Comparison of ENCODE assay signal across 8 cellular contexts in the genomic region with DNA sequence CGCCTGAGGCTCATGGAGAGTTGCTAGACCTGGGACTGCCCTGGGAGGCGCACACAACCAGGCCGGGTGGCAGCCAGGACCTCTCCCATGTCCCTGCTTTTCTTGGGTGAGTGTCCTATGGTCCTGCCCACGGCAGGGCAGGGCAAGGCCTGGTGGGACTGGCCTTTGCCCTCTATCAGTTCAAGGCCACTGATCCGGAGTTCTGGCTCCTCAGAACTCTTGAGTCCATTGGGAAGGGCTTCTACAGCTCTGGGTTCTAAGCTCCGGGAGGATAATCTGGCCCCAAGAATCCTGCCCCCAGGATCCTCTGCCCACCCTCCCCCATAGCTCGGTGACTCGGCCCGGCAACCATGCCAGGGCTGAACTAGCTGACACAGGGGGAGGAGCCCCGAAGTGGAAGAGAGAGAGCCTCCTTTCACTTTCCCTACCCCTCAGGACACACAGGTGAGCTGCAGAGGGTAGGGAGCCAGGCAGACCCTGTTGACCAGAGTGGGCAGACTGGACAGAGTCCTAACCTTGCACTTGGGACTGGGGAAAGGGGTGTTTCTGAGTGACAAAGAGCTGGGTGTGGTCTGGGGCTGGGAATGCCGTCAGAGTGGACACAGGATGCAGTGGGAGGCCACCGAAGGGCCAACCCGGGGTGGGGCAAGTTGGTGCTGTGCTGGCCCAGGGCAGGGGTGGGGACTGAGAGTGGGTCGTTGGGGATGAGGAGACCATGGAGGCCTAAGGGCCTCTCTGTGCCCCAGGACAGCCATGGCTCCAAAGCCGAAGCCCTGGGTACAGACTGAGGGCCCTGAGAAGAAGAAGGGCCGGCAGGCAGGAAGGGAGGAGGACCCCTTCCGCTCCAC. TPM values are rescaled to one million over a fixed set of nuclear protein-coding genes. Genes with fewer than 3 reads are reported as not detected.
DNase-seq lines count a peak whose midpoint lies in the region; ATAC-seq and TF ChIP-seq lines count a peak whose summit lies in the region.

No MANE protein-coding gene starts in this region.

- H3K27ac ChIP-seq in HCT116 (ENCODE audit: low read depth, low read length) = peak overlapping the region; percentile 96
- H3K27ac ChIP-seq in RWPE1 = peak overlapping the region; percentile 91
- peak overlapping the region; percentile 97 to 99 (median 98) for H3K27ac ChIP-seq in adrenal gland
- no peak overlapping the region for H3K27ac ChIP-seq in iPS DF 6.9 (ENCODE audit: low read length)
- peak overlapping the region; percentile 82 to 94 (median 90) for H3K27ac ChIP-seq in spleen

- TF ChIP-seq CTCF in Caco-2 (IDR thresholded peaks at IDR 0.05; ENCODE audit: insufficient read depth in 1 of 2, low read depth in 1 of 2, low read length in 1 of 2, severe bottlenecking in 1 of 2, unreplicated experiment in 1 of 2) (no peak), HCT116 (IDR thresholded peaks at IDR 0.05 in 2 of 3, conservative IDR thresholded peaks at IDR 0.05 in 1 of 3; ENCODE audit: borderline replicate concordance in 1 of 3, insufficient read depth in 1 of 3, low read depth in 2 of 3, low read length in 2 of 3) (no peak), RWPE1 (conservative IDR thresholded peaks at IDR 0.05; ENCODE audit: low read depth) (no peak), adrenal gland (IDR thresholded peaks at IDR 0.05) (no peak), spleen (IDR thresholded peaks at IDR 0.05 in 8 of 11, conservative IDR thresholded peaks at IDR 0.05 in 3 of 11) (no peak)

- TF ChIP-seq POLR2A in HCT116 (IDR thresholded peaks at IDR 0.05; ENCODE audit: borderline replicate concordance, extremely low read depth, insufficient read depth, insufficient read length) = peak; percentile 43
- peak in 1 of 2 donors; percentile 38 for TF ChIP-seq POLR2A in adrenal gland (IDR thresholded peaks at IDR 0.05)
- TF ChIP-seq POLR2A in spleen (IDR thresholded peaks at IDR 0.05) = no peak

- peak overlapping the region; percentile 6 for H3K27ac Mint-ChIP-seq in Caco-2 (ENCODE audit: unreplicated experiment)

- H3K4me3 ChIP-seq in Caco-2 (ENCODE audit: low read depth, low read length) (peak overlapping the region; percentile 26), HCT116 (replicated peaks in 1 of 2; ENCODE audit: low read depth in 1 of 2, low read length in 2 of 2) (peak overlapping the region; percentile 82 to 89), adrenal gland (peak overlapping the region in 2 of 4 donors; percentile 53 to 54), iPS DF 6.9 (ENCODE audit: low read length) (peak overlapping the region; percentile 7; the same call in 1 of the 2 replicates), spleen (peak overlapping the region; percentile 33 to 94 (median 79))

- 0 out of 2 replicates have a peak, but pooled peaks cover 4% of the 10 kb centered on the region for H4K20me1 ChIP-seq in HCT116 (ENCODE audit: insufficient read depth)

- DNase-seq in Caco-2 (peak; percentile 7 to 39), HCT116 (ENCODE audit: low read depth, low spot score) (peak; percentile 26), RWPE1 (ENCODE audit: low spot score) (peak; percentile 80), adrenal gland (peak; percentile 78 to 87 (median 85)), iPS DF 6.9 (ENCODE audit: low read depth, low spot score) (no peak), spleen (peak; percentile 89), NCI-H2107 treated with DMSO at 0.1 percent for 48 hours (lab: John Stamatoyannopoulos, UW; ENCODE audit: unreplicated experiment) (no peak), NK-92 (lab: John Stamatoyannopoulos, UW; ENCODE audit: unreplicated experiment) (no peak)

- 19 to 60% (median 30%) methylated on average over 3 to 17 of the region's 17 CpGs for WGBS in adrenal gland, 4 donors
- no CpG with 5 or more reads among the region's 17 CpGs for WGBS in iPS DF 6.9 (ENCODE audit: insufficient coverage, insufficient read length)
- 40 to 58% (median 46%) methylated on average over 14 to 17 of the region's 17 CpGs for WGBS in spleen, 5 donors

- intact Hi-C loops in Caco-2 (cut with micrococcal nuclease; ENCODE audit: unreplicated experiment) = loop anchor here (1.0 to 2.0 kb wide), 5 partner anchors 24 to 201 kb away; a partner anchor contains a TSS
- intact Hi-C loops in HCT116 (cut with micrococcal nuclease) = loop anchor here (1.0 to 5.0 kb wide), 4 partner anchors 31 to 209 kb away; a partner anchor contains a TSS
- intact Hi-C loops in adrenal gland (cut with DNase I) = loop anchor here in 1 of 2 donors (10.0 kb wide), 1 partner anchor 52 kb away; a partner anchor contains a TSS
- intact Hi-C loops in spleen (cut with DNase I; ENCODE audit: low total_unique reads) = loop anchor here (10.0 kb wide), 1 partner anchor 52 kb away; a partner anchor contains a TSS

- POLR2A ChIA-PET in Caco-2 (lab: Charles Lee) = interaction anchor here (0.5 to 2.2 kb wide), 5 partner anchors 30 to 113 kb away, joined by 4 to 15 read pairs (median 5); a partner anchor contains a TSS
- POLR2A ChIA-PET in HCT116 (lab: Charles Lee) = interaction anchor here (1.1 to 2.3 kb wide), 9 partner anchors 11 to 212 kb away, joined by 3 to 31 read pairs (median 4); a partner anchor contains a TSS
- POLR2A ChIA-PET in RWPE1 (lab: Yijun Ruan, JAX; ENCODE audit: low non-redundant PET) = interaction anchor here (0.8 kb wide), 1 partner anchor 397 kb away, joined by 4 read pairs; no protein-coding TSS in a partner anchor

- H3K79me2 ChIP-seq in HCT116 (ENCODE audit: insufficient read depth, low read length) = peaks cover 39% of the 10 kb centered on the region

- H3K27me3 ChIP-seq in Caco-2 (replicated peaks; ENCODE audit: control insufficient read depth, insufficient read depth, low read length) (no peaks in the 10 kb centered on the region), HCT116 (ENCODE audit: insufficient read depth, low read length) (no peaks in the 10 kb centered on the region), adrenal gland (no peaks in the 10 kb centered on the region), iPS DF 6.9 (ENCODE audit: control insufficient read depth, insufficient read depth, low read length) (no peaks in the 10 kb centered on the region), spleen (replicated peaks in 1 of 7) (no peaks in the 10 kb centered on the region)

- H2AFZ ChIP-seq in HCT116 (ENCODE audit: low read depth, low read length, poor library complexity, severe bottlenecking) = no peak overlapping the region

- no TSS peak for BruUV-seq in Caco-2 (replicated peaks; lab: Mats Ljungman, UMichigan)
- BruUV-seq in HCT116 (replicated peaks; lab: Mats Ljungman, UMichigan) = TSS peak; percentile 87

- peaks cover 21% of the 10 kb centered on the region for H3K36me3 Mint-ChIP-seq in Caco-2 (ENCODE audit: insufficient read depth, unreplicated experiment)

- peak overlapping the region; percentile 100 for H3K4me2 ChIP-seq in HCT116 (ENCODE audit: low read length)

- H3K36me3 ChIP-seq in Caco-2 (ENCODE audit: control insufficient read depth, insufficient read depth, low read length) (no peaks in the 10 kb centered on the region), HCT116 (ENCODE audit: control insufficient read depth in 1 of 2, insufficient read depth in 2 of 2, low read length in 2 of 2) (peaks cover 0 to 15% of the 10 kb centered on the region in 2 experiments), adrenal gland (replicated peaks in 1 of 2) (peaks cover 0 to 19% of the 10 kb centered on the region in 2 donors), iPS DF 6.9 (ENCODE audit: control insufficient read depth, insufficient read depth, low read length) (peaks cover 5% of the 10 kb centered on the region; the same call in 1 of the 2 replicates), spleen (peaks cover 0 to 49% (median 16%) of the 10 kb centered on the region in 6 donors)

- CTCF ChIA-PET in Caco-2 (lab: Charles Lee) = interaction anchor here (0.6 to 2.7 kb wide), 7 partner anchors 31 to 362 kb away, joined by 3 to 41 read pairs (median 7); a partner anchor contains a TSS
- CTCF ChIA-PET in HCT116 (lab: Charles Lee) = interaction anchor here (0.7 to 2.4 kb wide), 11 partner anchors 18 to 278 kb away, joined by 3 to 46 read pairs (median 4); a partner anchor contains a TSS
- CTCF ChIA-PET in RWPE1 (lab: Yijun Ruan, JAX) = interaction anchor here (0.6 to 1.1 kb wide), 5 partner anchors 13 to 333 kb away, joined by 3 to 5 read pairs (median 3); a partner anchor contains a TSS

- H3K9me2 ChIP-seq in HCT116 (ENCODE audit: insufficient read depth) = no peaks in the 10 kb centered on the region

- H3K27me3 Mint-ChIP-seq in Caco-2 (ENCODE audit: insufficient read depth, unreplicated experiment) = no peaks in the 10 kb centered on the region

- peak; percentile 55 for ATAC-seq in HCT116

- RAD21 ChIA-PET in HCT116 (lab: Charles Lee; ENCODE audit: low non-redundant PET in 1 of 2, low total read pairs in 2 of 2, uncharacterized antibody in 2 of 2, unreplicated experiment in 2 of 2) = interaction anchor here (0.6 to 1.9 kb wide), 8 partner anchors 31 to 182 kb away, joined by 3 to 7 read pairs (median 4); a partner anchor contains a TSS

- H3K9me3 ChIP-seq in Caco-2 (no peaks in the 10 kb centered on the region), HCT116 (ENCODE audit: control insufficient read depth in 1 of 2, insufficient read depth in 1 of 2, low read depth in 1 of 2, low read length in 2 of 2) (no peaks in the 10 kb centered on the region), adrenal gland (replicated peaks in 1 of 3) (no peaks in the 10 kb centered on the region), iPS DF 6.9 (ENCODE audit: control insufficient read depth, insufficient read depth, low read length) (no peaks in the 10 kb centered on the region), spleen (no peaks in the 10 kb centered on the region)

- TF ChIP-seq RAD21 in HCT116 (IDR thresholded peaks at IDR 0.05; ENCODE audit: low read depth) = no peak

- peaks cover 7% of the 10 kb centered on the region for H3K4me1 Mint-ChIP-seq in Caco-2 (ENCODE audit: low read depth, unreplicated experiment)

- H3K4me1 ChIP-seq in Caco-2 (peaks cover 13% of the 10 kb centered on the region), HCT116 (ENCODE audit: control insufficient read depth in 1 of 2, insufficient read depth in 2 of 2, low read length in 2 of 2) (peaks cover 23 to 29% of the 10 kb centered on the region in 2 experiments), adrenal gland (replicated peaks in 1 of 2) (peaks cover 31 to 37% of the 10 kb centered on the region in 2 donors), iPS DF 6.9 (ENCODE audit: control insufficient read depth, insufficient read depth, low read length) (peaks cover 4% of the 10 kb centered on the region), spleen (peaks cover 15 to 44% (median 32%) of the 10 kb centered on the region in 6 donors)

- H3K4me3 Mint-ChIP-seq in Caco-2 (ENCODE audit: unreplicated experiment) = peak overlapping the region; percentile 63

- no peaks in the 10 kb centered on the region for H3K9me3 Mint-ChIP-seq in Caco-2 (ENCODE audit: unreplicated experiment)

- H3K9ac ChIP-seq in HCT116 (ENCODE audit: low read length) = peak overlapping the region; percentile 96

RNA-seq across cellular contexts. Expression of a gene that starts 0.7 kb away (rescaled TPM):
- total RNA-seq in Caco-2 (2022) (3.3 and 5.6 TPM in 2 replicates), HCT116 (2021; ENCODE audit: unreplicated experiment) (17.5 TPM), adrenal gland (10 to 100 TPM; 41.9 to 94.1 (median 73.6) TPM), spleen (10 to 100 TPM; 23.1 to 34.2 (median 28.2) TPM)
- 22.8 and 26.5 TPM in 2 replicates for polyA plus RNA-seq in HCT116 (2012)
- polyA plus RNA-seq in adrenal gland (10 to 100 TPM; 36.1 to 57.4 (median 56.3) TPM), spleen (10 to 100 TPM in 2 of 3 donors, 1 to 10 TPM in 1; 8.2 to 18.9 (median 16.5) TPM)

RNA-seq across cellular contexts. Expression of a gene that starts 1.1 kb away (rescaled TPM):
- total RNA-seq in Caco-2 (2022) (39.1 and 43.0 TPM in 2 replicates), HCT116 (2021; ENCODE audit: unreplicated experiment) (71.3 TPM), adrenal gland (10 to 100 TPM; 13.4 to 39.8 (median 19.1) TPM), spleen (10 to 100 TPM in 6 of 7 donors, 1 to 10 TPM in 1; 9.5 to 20.6 (median 12.5) TPM)
- polyA plus RNA-seq in HCT116 (2012) = 54.7 and 62.5 TPM in 2 replicates
- polyA plus RNA-seq in adrenal gland (10 to 100 TPM; 25.1 to 37.1 (median 32.7) TPM), spleen (10 to 100 TPM; 18.5 to 26.6 (median 21.2) TPM)

RNA-seq across cellular contexts. Expression of a gene that starts 12.4 kb away (rescaled TPM):
- total RNA-seq in Caco-2 (2022) (not detected in 2 replicates), HCT116 (2021; ENCODE audit: unreplicated experiment) (not detected), adrenal gland (under 1 TPM in 6 of 8 donors, not detected in 2; 0.23 to 0.83 (median 0.41) TPM), spleen (under 1 TPM in 1 of 7 donors, not detected in 6; 0.39 TPM)
- polyA plus RNA-seq in HCT116 (2012) = 0.09 TPM in 1 of 2 replicates, not detected in the other
- polyA plus RNA-seq in adrenal gland (under 1 TPM; 0.13 to 0.40 (median 0.24) TPM), spleen (under 1 TPM; 0.04 to 0.06 (median 0.05) TPM)

RNA-seq across cellular contexts. Expression of a gene that starts 24.4 kb away (rescaled TPM):
- total RNA-seq in Caco-2 (2022) (42.3 and 46.5 TPM in 2 replicates), HCT116 (2021; ENCODE audit: unreplicated experiment) (48.8 TPM), adrenal gland (10 to 100 TPM; 23.4 to 41.3 (median 35.7) TPM), spleen (10 to 100 TPM; 17.1 to 24.6 (median 20.7) TPM)
- polyA plus RNA-seq in HCT116 (2012) = 42.2 and 47.3 TPM in 2 replicates
- polyA plus RNA-seq in adrenal gland (100 to 1,000 TPM in 1 of 3 donors, 10 to 100 TPM in 2; 10.7 to 234 (median 87.3) TPM), spleen (10 to 100 TPM; 12.8 to 41.7 (median 23.2) TPM)

RNA-seq across cellular contexts. Expression of a gene that starts 31.0 kb away (rescaled TPM):
- total RNA-seq in Caco-2 (2022) = 26.8 and 29.0 TPM in 2 replicates
- total RNA-seq in HCT116 (2021; ENCODE audit: unreplicated experiment) = 80.9 TPM
- 115 and 123 TPM in 2 replicates for polyA plus RNA-seq in HCT116 (2012)
- total RNA-seq in adrenal gland = 100 to 1,000 TPM in 6 of 8 donors, 10 to 100 TPM in 2; 49.0 to 177 (median 119) TPM
- polyA plus RNA-seq in adrenal gland = 100 to 1,000 TPM in 2 of 3 donors, 10 to 100 TPM in 1; 91.8 to 175 (median 152) TPM
- 10 to 100 TPM; 33.8 to 74.9 (median 56.3) TPM for total RNA-seq in spleen
- polyA plus RNA-seq in spleen = 10 to 100 TPM; 60.1 to 71.4 (median 66.8) TPM

Comparison
In these comparisons a context has a peak if more than half of its experiments do, and no peak if none do; other contexts are left out.
1. DNase-seq: peak in Caco-2 (2 of 2), HCT116 (single experiment), RWPE1 (single experiment), adrenal gland (7 of 7) and spleen (single experiment); none in iPS DF 6.9 (single experiment), NCI-H2107 treated with DMSO at 0.1 percent for 48 hours (single experiment) and NK-92 (single experiment).